In genomic region chr19:58153386-58153785, GRCh38 we compare ENCODE assay signal across 1 cellular context.
TF ChIP-seq lines count a peak whose summit lies in the region.

No MANE protein-coding gene starts in this region.

TF ChIP-seq in neural cell, 6 proteins besides CTCF, POLR2A, EP300 and RAD21 (continued from another document):
- TF ChIP-seq, protein P1, sequence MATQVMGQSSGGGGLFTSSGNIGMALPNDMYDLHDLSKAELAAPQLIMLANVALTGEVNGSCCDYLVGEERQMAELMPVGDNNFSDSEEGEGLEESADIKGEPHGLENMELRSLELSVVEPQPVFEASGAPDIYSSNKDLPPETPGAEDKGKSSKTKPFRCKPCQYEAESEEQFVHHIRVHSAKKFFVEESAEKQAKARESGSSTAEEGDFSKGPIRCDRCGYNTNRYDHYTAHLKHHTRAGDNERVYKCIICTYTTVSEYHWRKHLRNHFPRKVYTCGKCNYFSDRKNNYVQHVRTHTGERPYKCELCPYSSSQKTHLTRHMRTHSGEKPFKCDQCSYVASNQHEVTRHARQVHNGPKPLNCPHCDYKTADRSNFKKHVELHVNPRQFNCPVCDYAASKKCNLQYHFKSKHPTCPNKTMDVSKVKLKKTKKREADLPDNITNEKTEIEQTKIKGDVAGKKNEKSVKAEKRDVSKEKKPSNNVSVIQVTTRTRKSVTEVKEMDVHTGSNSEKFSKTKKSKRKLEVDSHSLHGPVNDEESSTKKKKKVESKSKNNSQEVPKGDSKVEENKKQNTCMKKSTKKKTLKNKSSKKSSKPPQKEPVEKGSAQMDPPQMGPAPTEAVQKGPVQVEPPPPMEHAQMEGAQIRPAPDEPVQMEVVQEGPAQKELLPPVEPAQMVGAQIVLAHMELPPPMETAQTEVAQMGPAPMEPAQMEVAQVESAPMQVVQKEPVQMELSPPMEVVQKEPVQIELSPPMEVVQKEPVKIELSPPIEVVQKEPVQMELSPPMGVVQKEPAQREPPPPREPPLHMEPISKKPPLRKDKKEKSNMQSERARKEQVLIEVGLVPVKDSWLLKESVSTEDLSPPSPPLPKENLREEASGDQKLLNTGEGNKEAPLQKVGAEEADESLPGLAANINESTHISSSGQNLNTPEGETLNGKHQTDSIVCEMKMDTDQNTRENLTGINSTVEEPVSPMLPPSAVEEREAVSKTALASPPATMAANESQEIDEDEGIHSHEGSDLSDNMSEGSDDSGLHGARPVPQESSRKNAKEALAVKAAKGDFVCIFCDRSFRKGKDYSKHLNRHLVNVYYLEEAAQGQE (IDR thresholded peaks at IDR 0.05; ENCODE audit: borderline replicate concordance): no peak
- TF ChIP-seq EZH2 (IDR thresholded peaks at IDR 0.05; ENCODE audit: borderline replicate concordance, insufficient read depth, low read length, poor library complexity, severe bottlenecking): no peak
